1 cellular context compared by ENCODE assay signal in genomic region chr19:270766-271165, GRCh38. TPM values are rescaled to one million over a fixed set of nuclear protein-coding genes. Genes with fewer than 3 reads are reported as not detected.
"Had no signal": no experiment of that assay in that cellular context is flagged by ENCODE, and none has a peak within 500 bp of the region (broad histone marks: within the 10 kb centered on the region; RNA-seq: fewer than 3 reads in every experiment).

No MANE protein-coding gene starts in this region.

RNA-seq across cellular contexts. Expression of gene PLPP2, which starts 20.4 kb away (rescaled TPM):
- total RNA-seq: PC-3 had no signal
